Comparison of ENCODE assay signal across 34 cellular contexts in the genomic region with DNA sequence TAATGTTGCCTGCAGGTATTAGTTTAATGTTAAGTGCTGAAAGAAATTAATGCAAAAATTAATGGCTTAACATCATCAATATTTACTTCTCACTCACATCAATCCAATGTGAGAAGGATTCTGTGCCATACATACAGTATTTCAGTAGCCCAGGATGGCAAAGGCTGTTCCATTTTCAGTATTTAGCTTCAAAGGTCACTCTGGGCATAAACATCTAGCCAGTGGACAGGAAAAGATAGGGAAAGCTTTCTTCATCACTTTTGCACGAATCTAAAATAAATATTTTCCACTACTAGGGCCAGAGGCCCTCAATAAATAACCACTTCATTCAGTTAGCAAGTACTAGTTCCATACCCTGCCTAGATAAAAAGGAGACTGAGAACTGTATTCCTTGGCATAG.
"Had no signal": no experiment of that assay in that cellular context is flagged by ENCODE, and none has a peak within 500 bp of the region (broad histone marks: within the 10 kb centered on the region; RNA-seq: fewer than 3 reads in every experiment).

No MANE protein-coding gene starts in this region.

- H3K27ac ChIP-seq: adrenal gland, ascending aorta, body of pancreas, brain microvascular endothelial cell, breast epithelium, cardiac muscle cell had no signal

- ATAC-seq: activated naive CD4-positive, alpha-beta T cell treated with anti-CD3 and anti-CD28 coated beads, Interleukin-2, amount 50 U/mL, for 72 hours; activated naive CD8-positive, alpha-beta T cell treated with anti-CD3 and anti-CD28 coated beads, Interleukin-2, amount 50 U/mL, for 24 hours; activated T-cell treated with anti-CD3 and anti-CD28 coated beads, Interleukin-2, amount 50 U/mL, for 4 hours; activated T-cell treated with anti-CD3 and anti-CD28 coated beads, Interleukin-2, amount 50 U/mL, for 72 hours; activated T-helper 17 cell treated with anti-CD3 and anti-CD28 coated beads, Interleukin-2, amount 50 U/mL, for 72 hours; body of pancreas had no signal

- H3K4me1 ChIP-seq: adrenal gland, ascending aorta, body of pancreas, breast epithelium had no signal

- DNase-seq: activated effector memory CD4-positive, alpha-beta T cell treated with anti-CD3 and anti-CD28 coated beads, Interleukin-2, amount 50 U/mL, for 16 hours; activated effector memory CD4-positive, alpha-beta T cell treated with Interleukin-2 at 50 U/mL for 16 hours; activated gamma-delta T cell; activated gamma-delta T cell treated with Interleukin-2 at 50 U/mL for 16 hours; activated naive CD4-positive, alpha-beta T cell; activated naive CD4-positive, alpha-beta T cell treated with anti-CD3 and anti-CD28 coated beads for 36 hours; activated naive CD4-positive, alpha-beta T cell treated with anti-CD3 and anti-CD28 coated beads, Interleukin-2, amount 10 ng/mL, durations not matched to agents 7 days and 5 days; activated naive CD4-positive, alpha-beta T cell treated with anti-CD3 and anti-CD28 coated beads, Interleukin-2, amount 50 U/mL, for 16 hours; activated naive CD4-positive, alpha-beta T cell treated with Interleukin-2 at 50 U/mL for 16 hours; activated naive CD8-positive, alpha-beta T cell treated with anti-CD3 and anti-CD28 coated beads for 36 hours; activated naive CD8-positive, alpha-beta T cell treated with anti-CD3 and anti-CD28 coated beads, Interleukin-2, amount 10 ng/mL, durations not matched to agents 7 days and 5 days; activated naive CD8-positive, alpha-beta T cell treated with anti-CD3 and anti-CD28 coated beads, Interleukin-2, amount 50 U/mL, for 24 hours; activated T-cell treated with anti-CD3 and anti-CD28 coated beads, Interleukin-2, amount 50 U/mL, for 1 hour; activated T-cell treated with anti-CD3 and anti-CD28 coated beads, Interleukin-2, amount 50 U/mL, for 24 hours; activated T-cell treated with anti-CD3 and anti-CD28 coated beads, Interleukin-2, amount 50 U/mL, for 4 hours; activated T-cell treated with anti-CD3 and anti-CD28 coated beads, Interleukin-2, amount 50 U/mL, for 48 hours; activated T-cell treated with anti-CD3 and anti-CD28 coated beads, Interleukin-2, amount 50 U/mL, for 72 hours; adrenal gland; amniotic stem cell; amygdala; anterior cingulate cortex; aorta; body of pancreas; brain microvascular endothelial cell; caudate nucleus; central memory CD4-positive, alpha-beta T cell; cerebellar nuclear complex had no signal

- H3K4me3 ChIP-seq: adrenal gland, ascending aorta, body of pancreas, breast epithelium, cardiac muscle cell had no signal

- H3K9me3 ChIP-seq: adrenal gland, ascending aorta, body of pancreas, breast epithelium had no signal

- H3K36me3 ChIP-seq: adrenal gland, ascending aorta, brain microvascular endothelial cell, breast epithelium, cardiac muscle cell had no signal

- FAIRE-seq: astrocyte, bronchial epithelial cell had no signal

- H3K27me3 ChIP-seq: adrenal gland, ascending aorta, body of pancreas, brain microvascular endothelial cell, breast epithelium, cardiac muscle cell had no signal
